Comparison of ENCODE assay signal across 8 cellular contexts in genomic region chr19:2494447-2495129, GRCh38. TPM values are rescaled to one million over a fixed set of nuclear protein-coding genes. Genes with fewer than 3 reads are reported as not detected.
A peak's percentile ranks its signal among the peaks of the same experiment; 100 is the strongest.
DNase-seq lines count a peak whose midpoint lies in the region; ATAC-seq and TF ChIP-seq lines count a peak whose summit lies in the region.

No MANE protein-coding gene starts in this region.

- H3K9me3 ChIP-seq in HEK293 (ENCODE audit: control insufficient read depth, insufficient read depth, low read depth, low read length) (no peaks in the 10 kb centered on the region), prostate gland (no peaks in the 10 kb centered on the region)

- H3K4me1 ChIP-seq in HEK293 (ENCODE audit: control insufficient read depth, insufficient read depth, low read length), result no peaks in the 10 kb centered on the region
- H3K4me1 ChIP-seq in prostate gland (replicated peaks), result peaks cover 21% of the 10 kb centered on the region

- peaks cover 15 to 35% of the 10 kb centered on the region in 2 donors for H3K27me3 Mint-ChIP-seq in T-cell

- H3K4me3 ChIP-seq in HEK293 (ENCODE audit: low read depth, low read length) (no peak overlapping the region; the same call in 1 of the 2 replicates), astrocyte of the spinal cord (ENCODE audit: low read depth, low read length) (peak overlapping the region; percentile 47), prostate gland (peak overlapping the region; percentile 43 to 46)

- H3K36me3 ChIP-seq in HEK293 (ENCODE audit: control insufficient read depth in 2 of 2, insufficient read depth in 1 of 2, low read length in 2 of 2), result no peaks in the 10 kb centered on the region
- H3K36me3 ChIP-seq in prostate gland, result no peaks in the 10 kb centered on the region

- H3K27ac ChIP-seq in C4-2B, result peak overlapping the region; percentile 84
- no peak overlapping the region; the same call in 1 of the 2 replicates for H3K27ac ChIP-seq in HEK293 (ENCODE audit: extremely low read depth, low read depth, low read length)
- peak overlapping the region; percentile 94 to 96 for H3K27ac ChIP-seq in prostate gland

- ATAC-seq in T-cell (replicated peaks in 1 of 4), result peak; percentile 64 to 85 (median 78)
- no peak for ATAC-seq in GM21390 (IDR thresholded peaks at IDR 0.05; ENCODE audit: unreplicated experiment)

- intact Hi-C loops in prostate gland (cut with DNase I), result loop anchor here (5.0 kb wide), 1 partner anchor 48 kb away; no protein-coding TSS in a partner anchor

- 8% methylated on average over 41 of the region's 72 CpGs for WGBS in prostate gland

- H3K4me1 Mint-ChIP-seq in T-cell, result peaks cover 26 to 41% (median 40%) of the 10 kb centered on the region in 3 donors

- no peak for TF ChIP-seq POLR2A in prostate gland (IDR thresholded peaks at IDR 0.05)

- H3K4me3 Mint-ChIP-seq in T-cell, result peak overlapping the region; percentile 70 to 78 (median 75)

- POLR2A ChIA-PET in HEK293 (lab: Yijun Ruan, JAX), result interaction anchor here (0.9 to 13.1 kb wide), 6 partner anchors 9 to 85 kb away, joined by 3 to 168 read pairs (median 4); partner anchors contain the start of gene GADD45B
- POLR2A ChIA-PET in T-cell (lab: Charles Lee), result interaction anchor here in 1 of 2 donors (0.7 kb wide), 2 partner anchors 19 to 1710 kb away, joined by 4 to 8 read pairs; partner anchors contain the start of gene GADD45B

- TF ChIP-seq CTCF in C4-2B (conservative IDR thresholded peaks at IDR 0.05) (no peak), HEK293 (tag by site-specific recombination; IDR thresholded peaks at IDR 0.05) (no peak), astrocyte of the spinal cord (IDR thresholded peaks at IDR 0.05; ENCODE audit: low read depth, low read length) (no peak), prostate gland (IDR thresholded peaks at IDR 0.05) (peak in 2 of 4 experiments; percentile 4 to 9)

- in situ Hi-C loops in astrocyte of the spinal cord (cut with HindIII; ENCODE audit: low sequenced_read_pairs), result no loop called here

- H3K27me3 ChIP-seq in prostate gland (replicated peaks; ENCODE audit: insufficient read depth), result no peaks in the 10 kb centered on the region

- no peak overlapping the region for H3K27ac Mint-ChIP-seq in T-cell

- no peaks in the 10 kb centered on the region for H3K9me3 Mint-ChIP-seq in T-cell

- peak in 30 of 34 experiments; percentile 16 to 70 (median 32) for DNase-seq in T-cell
- DNase-seq in astrocyte of the spinal cord (ENCODE audit: low read depth, low spot score), result peak; percentile 88
- DNase-seq in hippocampal formation (lab: John Stamatoyannopoulos, UW), result peak; percentile 26 to 48
- DNase-seq in prostate gland (ENCODE audit: low spot score), result peak; percentile 40
- no peak for DNase-seq in NCI-H187 treated with DMSO at 0.1 percent for 48 hours (lab: John Stamatoyannopoulos, UW)

- CTCF ChIA-PET in HEK293 (lab: Yijun Ruan, JAX) (interaction anchor here (1.0 kb wide), 1 partner anchor 16 kb away, joined by 4 read pairs; no protein-coding TSS in a partner anchor), T-cell (lab: Charles Lee) (no interaction called here)

- no peaks in the 10 kb centered on the region for H3K36me3 Mint-ChIP-seq in T-cell

TF ChIP-seq in HEK293, 187 proteins besides CTCF, POLR2A, EP300 and RAD21:
- 0 out of 2 replicates have a peak, but pooled peaks have one; percentile 20 for TF ChIP-seq SP3 (tag by site-specific recombination; IDR thresholded peaks at IDR 0.05)
- no peak for TF ChIP-seq ZNF391 (tag by site-specific recombination; IDR thresholded peaks at IDR 0.05; ENCODE audit: borderline replicate concordance, low read depth)
- 0 out of 2 replicates have a peak, but pooled peaks have one; percentile 1 for TF ChIP-seq EGR2 (tag by site-specific recombination; IDR thresholded peaks at IDR 0.05; ENCODE audit: low read depth)
- no peak for TF ChIP-seq ZNF335 (tag by site-specific recombination; conservative IDR thresholded peaks at IDR 0.05)
- no peak for TF ChIP-seq ZNF768 (tag by site-specific recombination; IDR thresholded peaks at IDR 0.05)
- no peak for TF ChIP-seq ZNF518A (tag by site-specific recombination; conservative IDR thresholded peaks at IDR 0.05; ENCODE audit: low read depth)
- TF ChIP-seq GLI4 (tag by site-specific recombination; IDR thresholded peaks at IDR 0.05), result no peak
- no peak for TF ChIP-seq ZNF350 (tag by site-specific recombination; IDR thresholded peaks at IDR 0.05)
- no peak for TF ChIP-seq ZBTB6 (tag by site-specific recombination; IDR thresholded peaks at IDR 0.05)
- no peak for TF ChIP-seq KLF7 (tag by site-specific recombination; IDR thresholded peaks at IDR 0.05; ENCODE audit: borderline replicate concordance)
- 0 out of 2 replicates have a peak, but pooled peaks have one; percentile 54 for TF ChIP-seq HIC1 (tag by site-specific recombination; IDR thresholded peaks at IDR 0.05)

RNA-seq across cellular contexts. Expression of gene GADD45B, which starts 18.7 kb away (rescaled TPM):
- total RNA-seq in T-cell (100 to 1,000 TPM in 3 of 5 donors, 10 to 100 TPM in 2; 76.5 to 174 (median 102) TPM), prostate gland (10 to 100 TPM; 90.7 to 94.6 TPM)

RNA-seq across cellular contexts. Expression of gene LMNB2, which starts 37.8 kb away (rescaled TPM):
- total RNA-seq in T-cell (10 to 100 TPM; 15.7 to 26.7 (median 24.7) TPM), prostate gland (10 to 100 TPM; 28.5 to 39.1 TPM)
